1 cellular context compared by ENCODE assay signal in the genomic region with DNA sequence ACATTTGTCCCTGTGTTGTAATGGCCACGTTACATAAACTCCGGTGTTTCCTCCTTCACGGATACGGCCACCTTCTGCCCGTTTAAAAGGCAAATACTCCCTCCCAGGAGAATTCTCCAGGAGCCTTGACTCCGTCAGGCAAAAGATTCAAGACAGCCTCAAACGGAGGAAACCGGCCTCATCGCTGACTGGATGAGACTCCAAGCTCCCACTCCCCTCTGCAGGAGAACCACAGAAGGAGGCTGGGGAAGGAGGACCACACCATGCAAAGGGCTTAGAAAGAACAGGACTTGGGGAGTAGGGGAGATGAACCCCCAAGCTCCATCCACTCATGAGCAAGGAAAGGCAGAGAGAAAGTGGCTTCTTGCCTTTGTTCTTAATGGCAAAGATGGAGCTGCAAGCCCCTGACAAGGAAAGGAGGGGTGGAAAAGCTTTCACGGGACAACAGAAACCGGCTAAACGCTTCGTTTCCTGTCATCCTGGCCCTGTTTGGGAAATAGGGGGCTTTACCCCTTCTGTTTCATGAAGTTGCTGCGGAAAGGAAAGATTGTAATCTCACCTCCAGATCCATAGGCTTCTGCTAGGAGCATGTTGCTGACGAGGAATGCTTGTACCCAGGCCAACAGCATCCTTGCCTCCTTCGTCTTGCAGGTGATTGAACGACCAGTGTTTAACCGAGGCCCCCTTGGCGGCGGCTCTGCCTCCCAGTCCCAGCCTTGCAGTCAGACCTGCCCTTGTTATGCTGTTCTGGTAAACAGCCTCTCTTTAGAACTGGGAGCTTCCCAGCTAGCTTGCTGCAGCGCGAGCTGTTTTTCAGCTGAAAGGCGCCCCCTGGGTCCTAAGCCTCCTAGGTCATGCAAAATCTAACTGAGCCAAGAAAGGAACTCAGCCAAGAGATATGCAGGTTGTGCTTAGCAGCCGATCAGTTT.
TF ChIP-seq lines count a peak whose summit lies in the region.

A gene with protein sequence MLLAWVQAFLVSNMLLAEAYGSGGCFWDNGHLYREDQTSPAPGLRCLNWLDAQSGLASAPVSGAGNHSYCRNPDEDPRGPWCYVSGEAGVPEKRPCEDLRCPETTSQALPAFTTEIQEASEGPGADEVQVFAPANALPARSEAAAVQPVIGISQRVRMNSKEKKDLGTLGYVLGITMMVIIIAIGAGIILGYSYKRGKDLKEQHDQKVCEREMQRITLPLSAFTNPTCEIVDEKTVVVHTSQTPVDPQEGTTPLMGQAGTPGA (minus strand): TSS at position 773 of the 929 bp plus-strand sequence. CDS start 144 bp downstream, at position 629.

TF ChIP-seq in liver, 16 proteins besides CTCF, POLR2A, EP300 and RAD21 (continued from another document):
- peak; percentile 65 for TF ChIP-seq YY1 (IDR thresholded peaks at IDR 0.05)
- TF ChIP-seq SP1 (IDR thresholded peaks at IDR 0.05) = peak; percentile 50
TF ChIP-seq in liver: peak in this region for 10.
